Comparison of ENCODE assay signal across 9 cellular contexts in genomic region chr9:103789686-103790085, GRCh38.
DNase-seq lines count a peak whose midpoint lies in the region; TF ChIP-seq lines count a peak whose summit lies in the region.
"Had no signal": no experiment of that assay in that cellular context is flagged by ENCODE, and none has a peak within 500 bp of the region (broad histone marks: within the 10 kb centered on the region; RNA-seq: fewer than 3 reads in every experiment).

No MANE protein-coding gene starts in this region.

- H3K36me3 ChIP-seq in H7 (replicated peaks; ENCODE audit: control insufficient read depth, insufficient read depth, low read length), result no peaks in the 10 kb centered on the region
- no peaks in the 10 kb centered on the region for H3K36me3 ChIP-seq in ovary

- TF ChIP-seq CTCF in fibroblast of villous mesenchyme (IDR thresholded peaks at IDR 0.05; ENCODE audit: insufficient read depth, low read depth, low read length) (peak; percentile 49), ovary (IDR thresholded peaks at IDR 0.05) (no peak)

- H3K27ac ChIP-seq in ovary, result no peak overlapping the region
- H3K27ac ChIP-seq: A549 had no signal

- intact Hi-C loops in ovary (cut with DNase I), result no loop called here

- peak; percentile 50 for DNase-seq in DMS 273 (lab: John Stamatoyannopoulos, UW; ENCODE audit: unreplicated experiment)
- no peak for DNase-seq in DMS 273 treated with DMSO at 0.1 percent for 48 hours (lab: John Stamatoyannopoulos, UW)
- peak; percentile 11 for DNase-seq in H4 (ENCODE audit: low spot score)
- DNase-seq in LoVo (ENCODE audit: low spot score), result peak; percentile 8
- peak; percentile 14 for DNase-seq in fibroblast of villous mesenchyme (ENCODE audit: low read depth)
- DNase-seq in H7, result no peak
- DNase-seq in ovary, result no peak
- DNase-seq in SHP77 (lab: John Stamatoyannopoulos, UW), result no peak

- H3K9me3 ChIP-seq in ovary, result no peaks in the 10 kb centered on the region

- H3K4me1 ChIP-seq in ovary (ENCODE audit: insufficient read depth), result no peaks in the 10 kb centered on the region
- H3K4me1 ChIP-seq: A549 had no signal

- no peaks in the 10 kb centered on the region for H3K27me3 ChIP-seq in H7 (ENCODE audit: control insufficient read depth, insufficient read depth, low read length)
- H3K27me3 ChIP-seq in ovary, result no peaks in the 10 kb centered on the region

- no peak overlapping the region for H3K4me3 ChIP-seq in fibroblast of villous mesenchyme (ENCODE audit: low read depth, low read length)
- H3K4me3 ChIP-seq in H7 (ENCODE audit: insufficient read depth, low read depth, low read length), result no peak overlapping the region
- H3K4me3 ChIP-seq in ovary, result no peak overlapping the region
- H3K4me3 ChIP-seq: A549 had no signal

- TF ChIP-seq EP300 in ovary (IDR thresholded peaks at IDR 0.05), result no peak

- WGBS in ovary, 3 donors, result 81 to 85% (median 84%) methylated on average over 2 of the region's 2 CpGs

- no peak for TF ChIP-seq POLR2A in ovary (IDR thresholded peaks at IDR 0.05)

Comparison
In these comparisons a context has a peak if more than half of its experiments do, and no peak if none do; other contexts are left out.
1. DNase-seq: peak in DMS 273 (single experiment), H4 (single experiment), LoVo (single experiment) and fibroblast of villous mesenchyme (single experiment); none in DMS 273 treated with DMSO at 0.1 percent for 48 hours (single experiment), H7 (single experiment), ovary (0 of 5) and SHP77 (0 of 2).